In genomic region chr11:115146425-115146824, GRCh38 we compare ENCODE assay signal across 14 cellular contexts.
"Had no signal": no experiment of that assay in that cellular context is flagged by ENCODE, and none has a peak within 500 bp of the region (broad histone marks: within the 10 kb centered on the region; RNA-seq: fewer than 3 reads in every experiment).

No MANE protein-coding gene starts in this region.

- H3K4me3 Mint-ChIP-seq: activated CD4-positive, alpha-beta memory T cell treated with anti-CD3 and anti-CD28 coated beads for 36 hours; activated naive CD8-positive, alpha-beta T cell; activated T-cell treated with anti-CD3 and anti-CD28 coated beads, Interleukin-2, amount 50 U/mL, for 24 hours; stimulated activated naive CD8-positive, alpha-beta T cell treated with anti-CD3 and anti-CD28 coated beads, Interleukin-15, amount 100 ng/mL, for 72 hours; type B pancreatic cell had no signal

- H3K27ac ChIP-seq: gastrocnemius medialis, neural progenitor cell, right lobe of liver had no signal

- ATAC-seq: gastrocnemius medialis, left colon had no signal

- H3K36me3 Mint-ChIP-seq: activated CD4-positive, alpha-beta memory T cell treated with anti-CD3 and anti-CD28 coated beads for 36 hours; activated naive CD8-positive, alpha-beta T cell; neural progenitor cell had no signal

- H3K27me3 Mint-ChIP-seq: activated CD4-positive, alpha-beta memory T cell treated with anti-CD3 and anti-CD28 coated beads for 36 hours; activated T-cell treated with anti-CD3 and anti-CD28 coated beads, Interleukin-2, amount 50 U/mL, for 24 hours had no signal

- H3K27ac Mint-ChIP-seq: activated CD4-positive, alpha-beta memory T cell treated with anti-CD3 and anti-CD28 coated beads for 36 hours; activated naive CD8-positive, alpha-beta T cell; activated T-cell treated with anti-CD3 and anti-CD28 coated beads, Interleukin-2, amount 50 U/mL, for 24 hours; neural progenitor cell; type B pancreatic cell had no signal

- DNase-seq: activated CD4-positive, alpha-beta memory T cell treated with anti-CD3 and anti-CD28 coated beads for 36 hours; activated CD4-positive, alpha-beta T cell treated with anti-CD3 and anti-CD28 coated beads for 1 hour; activated effector memory CD4-positive, alpha-beta T cell treated with anti-CD3 and anti-CD28 coated beads, Interleukin-2, amount 50 U/mL, for 16 hours; activated T-cell treated with anti-CD3 and anti-CD28 coated beads, Interleukin-2, amount 50 U/mL, for 24 hours; gastrocnemius medialis; left colon; right lobe of liver; stimulated activated CD4-positive, alpha-beta T cell treated with anti-CD3 and anti-CD28 coated beads, Interleukin-4, amount 100 ng/mL, for 4 hours; stimulated activated CD8-positive, alpha-beta memory T cell treated with anti-CD3 and anti-CD28 coated beads, Interleukin-4, amount 100 ng/mL, for 48 hours; stimulated activated naive CD8-positive, alpha-beta T cell treated with anti-CD3 and anti-CD28 coated beads, Interleukin-15, amount 100 ng/mL, for 72 hours; T1000 had no signal

- H3K4me1 Mint-ChIP-seq: neural progenitor cell; stimulated activated naive CD8-positive, alpha-beta T cell treated with anti-CD3 and anti-CD28 coated beads, Interleukin-15, amount 100 ng/mL, for 72 hours had no signal

- H3K9me3 Mint-ChIP-seq: activated CD4-positive, alpha-beta memory T cell treated with anti-CD3 and anti-CD28 coated beads for 36 hours; neural progenitor cell had no signal
